In the genomic region with DNA sequence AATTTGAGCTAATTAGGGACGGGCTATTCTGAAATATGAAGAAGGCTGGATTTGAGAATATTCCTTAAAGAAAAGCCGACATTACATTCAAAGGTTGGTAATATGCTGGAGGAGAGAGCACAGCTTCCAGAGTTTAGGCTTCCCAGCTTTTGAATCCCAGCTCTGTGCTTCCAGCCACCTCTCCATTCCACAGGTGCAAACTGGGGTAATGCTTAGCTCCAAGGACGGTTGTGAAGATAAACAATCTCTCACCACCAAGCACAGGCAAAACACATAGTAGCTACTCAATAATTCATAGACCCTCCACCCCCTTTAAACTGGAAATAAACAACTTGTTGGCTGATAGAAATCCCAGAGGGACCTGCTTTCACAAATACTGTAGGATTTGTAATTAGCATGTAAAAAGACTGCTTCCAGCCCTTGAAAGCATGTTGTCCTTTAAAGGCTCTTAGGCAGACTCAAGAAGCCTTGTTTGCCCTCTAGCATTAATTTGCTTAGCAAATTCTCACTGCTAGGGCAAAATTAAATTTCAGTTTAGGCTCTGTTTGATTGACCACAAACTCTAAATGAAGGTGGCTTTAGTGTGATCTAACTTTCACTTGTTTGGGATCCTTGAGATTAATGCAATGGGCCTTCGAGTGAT, we compare ENCODE assay signal across 9 cellular contexts. TPM values are rescaled to one million over a fixed set of nuclear protein-coding genes. Genes with fewer than 3 reads are reported as not detected.
DNase-seq lines count a peak whose midpoint lies in the region; ATAC-seq and TF ChIP-seq lines count a peak whose summit lies in the region.
"Had no signal": no experiment of that assay in that cellular context is flagged by ENCODE, and none has a peak within 500 bp of the region (broad histone marks: within the 10 kb centered on the region; RNA-seq: fewer than 3 reads in every experiment).

No MANE protein-coding gene starts in this region.

- no peaks in the 10 kb centered on the region for H4K20me1 ChIP-seq in neural cell (ENCODE audit: insufficient read depth)

- no peaks in the 10 kb centered on the region for H3K9me3 Mint-ChIP-seq in CD8-positive, alpha-beta T cell
- H3K9me3 Mint-ChIP-seq in brain = no peaks in the 10 kb centered on the region
- no peaks in the 10 kb centered on the region for H3K9me3 Mint-ChIP-seq in stimulated activated naive CD8-positive, alpha-beta T cell treated with anti-CD3 and anti-CD28 coated beads, Interleukin-15, amount 100 ng/mL, for 72 hours

- H3K9me3 ChIP-seq in CD8-positive, alpha-beta T cell (ENCODE audit: low read length) = no peaks in the 10 kb centered on the region
- H3K9me3 ChIP-seq in neural cell (ENCODE audit: low read length) = no peaks in the 10 kb centered on the region

- CTCF ChIA-PET in CD8-positive, alpha-beta T cell (lab: Charles Lee) = interaction anchor here (1.1 to 3.5 kb wide), 5 partner anchors 11 to 450 kb away, joined by 3 to 15 read pairs (median 5); a partner anchor contains a TSS

- DNase-seq in CD8-positive, alpha-beta T cell = no peak
- peak; percentile 22 for DNase-seq in NAMALWA (ENCODE audit: low spot score)
- DNase-seq in stimulated activated naive CD8-positive, alpha-beta T cell treated with anti-CD3 and anti-CD28 coated beads, Interleukin-15, amount 100 ng/mL, for 72 hours = no peak
- no peak for DNase-seq in OCI-M1 (lab: John Stamatoyannopoulos, UW)
- no peak for DNase-seq in activated gamma-delta T cell treated with Interleukin-2 at 50 U/mL for 16 hours

- H3K36me3 Mint-ChIP-seq in CD8-positive, alpha-beta T cell = no peaks in the 10 kb centered on the region
- no peaks in the 10 kb centered on the region for H3K36me3 Mint-ChIP-seq in brain

- H3K4me1 Mint-ChIP-seq in CD8-positive, alpha-beta T cell (ENCODE audit: low read depth) = peaks cover 37% of the 10 kb centered on the region
- H3K4me1 Mint-ChIP-seq in brain = peaks cover 61% of the 10 kb centered on the region
- H3K4me1 Mint-ChIP-seq in stimulated activated naive CD8-positive, alpha-beta T cell treated with anti-CD3 and anti-CD28 coated beads, Interleukin-15, amount 100 ng/mL, for 72 hours = peaks cover 35% of the 10 kb centered on the region

- H3K4me3 ChIP-seq in CD8-positive, alpha-beta T cell (ENCODE audit: low read depth, low read length) = no peak overlapping the region
- H3K4me3 ChIP-seq in neural cell (ENCODE audit: low read length) = no peak overlapping the region

- peaks cover 6% of the 10 kb centered on the region for H3F3A ChIP-seq in neural cell (ENCODE audit: insufficient read depth, low read length, poor library complexity, severe bottlenecking)

- H3K79me2 ChIP-seq in neural cell (replicated peaks; ENCODE audit: insufficient read depth, low read length) = no peaks in the 10 kb centered on the region

- H3K9me2 ChIP-seq in neural cell (ENCODE audit: insufficient read depth, low read length) = no peaks in the 10 kb centered on the region

- POLR2A ChIA-PET in CD8-positive, alpha-beta T cell (lab: Charles Lee) = interaction anchor here (1.2 to 5.8 kb wide), 2 partner anchors 10 to 24 kb away, joined by 3 to 50 read pairs; a partner anchor contains a TSS

- intact Hi-C loops in CD8-positive, alpha-beta T cell (cut with DNase I, micrococcal nuclease) = loop anchor here in 1 of 2 experiments (1.0 kb wide), 1 partner anchor 23 kb away; no protein-coding TSS in a partner anchor

- H3K27me3 ChIP-seq in CD8-positive, alpha-beta T cell (ENCODE audit: insufficient read depth, low read length) = no peaks in the 10 kb centered on the region
- H3K27me3 ChIP-seq in neural cell (ENCODE audit: insufficient read depth, low read depth, low read length) = no peaks in the 10 kb centered on the region

- peak overlapping the region; percentile 12 for H2AFZ ChIP-seq in neural cell (ENCODE audit: low read depth, low read length)

- TF ChIP-seq CTCF in CD8-positive, alpha-beta T cell (IDR thresholded peaks at IDR 0.05) = no peak
- TF ChIP-seq CTCF in brain (conservative IDR thresholded peaks at IDR 0.05) (no peak), neural cell (IDR thresholded peaks at IDR 0.05; ENCODE audit: poor library complexity, severe bottlenecking) (no peak)

- peak overlapping the region; percentile 66 for H3K27ac Mint-ChIP-seq in CD8-positive, alpha-beta T cell
- peak overlapping the region; percentile 83 to 99 (median 97) for H3K27ac Mint-ChIP-seq in brain
- H3K27ac Mint-ChIP-seq in stimulated activated naive CD8-positive, alpha-beta T cell treated with anti-CD3 and anti-CD28 coated beads, Interleukin-15, amount 100 ng/mL, for 72 hours = no peak overlapping the region

- H3K36me3 ChIP-seq in CD8-positive, alpha-beta T cell (ENCODE audit: insufficient read depth, low read length) = no peaks in the 10 kb centered on the region
- no peaks in the 10 kb centered on the region for H3K36me3 ChIP-seq in neural cell (ENCODE audit: insufficient read depth, low read length)

- no peak overlapping the region for H3K4me2 ChIP-seq in neural cell (ENCODE audit: low read length)

- TF ChIP-seq RAD21 in neural cell (conservative IDR thresholded peaks at IDR 0.05) = no peak

- H3K4me3 Mint-ChIP-seq in CD8-positive, alpha-beta T cell = no peak overlapping the region
- peak overlapping the region in 2 of 5 experiments; percentile 60 to 67 for H3K4me3 Mint-ChIP-seq in brain
- H3K4me3 Mint-ChIP-seq in stimulated activated naive CD8-positive, alpha-beta T cell treated with anti-CD3 and anti-CD28 coated beads, Interleukin-15, amount 100 ng/mL, for 72 hours = no peak overlapping the region

- no peak for TF ChIP-seq EP300 in neural cell (conservative IDR thresholded peaks at IDR 0.05; ENCODE audit: poor library complexity, severe bottlenecking)

- no peaks in the 10 kb centered on the region for H3K27me3 Mint-ChIP-seq in CD8-positive, alpha-beta T cell (ENCODE audit: low read depth)
- H3K27me3 Mint-ChIP-seq in brain = peaks cover 28% of the 10 kb centered on the region
- no peaks in the 10 kb centered on the region for H3K27me3 Mint-ChIP-seq in stimulated activated naive CD8-positive, alpha-beta T cell treated with anti-CD3 and anti-CD28 coated beads, Interleukin-15, amount 100 ng/mL, for 72 hours

- ATAC-seq in CD8-positive, alpha-beta T cell = no peak
- ATAC-seq in stimulated activated naive CD8-positive, alpha-beta T cell treated with anti-CD3 and anti-CD28 coated beads, Interleukin-15, amount 100 ng/mL, for 72 hours = no peak
- ATAC-seq in GM21423 (IDR thresholded peaks at IDR 0.05; ENCODE audit: unreplicated experiment) = no peak

- H3K27ac ChIP-seq in CD8-positive, alpha-beta T cell (ENCODE audit: low read depth, low read length) = no peak overlapping the region
- peak overlapping the region; percentile 91 for H3K27ac ChIP-seq in neural cell (ENCODE audit: low read length)
- H3K27ac ChIP-seq: C4-2B had no signal

- peak overlapping the region; percentile 56 for H3K9ac ChIP-seq in neural cell (ENCODE audit: low read length)

- peaks cover 32% of the 10 kb centered on the region for H3K4me1 ChIP-seq in CD8-positive, alpha-beta T cell (ENCODE audit: insufficient read depth, low read length)

TF ChIP-seq in neural cell, 6 proteins besides CTCF, POLR2A, EP300 and RAD21:
- TF ChIP-seq POLR2AphosphoS5 (IDR thresholded peaks at IDR 0.05) = no peak
- TF ChIP-seq, protein P1, sequence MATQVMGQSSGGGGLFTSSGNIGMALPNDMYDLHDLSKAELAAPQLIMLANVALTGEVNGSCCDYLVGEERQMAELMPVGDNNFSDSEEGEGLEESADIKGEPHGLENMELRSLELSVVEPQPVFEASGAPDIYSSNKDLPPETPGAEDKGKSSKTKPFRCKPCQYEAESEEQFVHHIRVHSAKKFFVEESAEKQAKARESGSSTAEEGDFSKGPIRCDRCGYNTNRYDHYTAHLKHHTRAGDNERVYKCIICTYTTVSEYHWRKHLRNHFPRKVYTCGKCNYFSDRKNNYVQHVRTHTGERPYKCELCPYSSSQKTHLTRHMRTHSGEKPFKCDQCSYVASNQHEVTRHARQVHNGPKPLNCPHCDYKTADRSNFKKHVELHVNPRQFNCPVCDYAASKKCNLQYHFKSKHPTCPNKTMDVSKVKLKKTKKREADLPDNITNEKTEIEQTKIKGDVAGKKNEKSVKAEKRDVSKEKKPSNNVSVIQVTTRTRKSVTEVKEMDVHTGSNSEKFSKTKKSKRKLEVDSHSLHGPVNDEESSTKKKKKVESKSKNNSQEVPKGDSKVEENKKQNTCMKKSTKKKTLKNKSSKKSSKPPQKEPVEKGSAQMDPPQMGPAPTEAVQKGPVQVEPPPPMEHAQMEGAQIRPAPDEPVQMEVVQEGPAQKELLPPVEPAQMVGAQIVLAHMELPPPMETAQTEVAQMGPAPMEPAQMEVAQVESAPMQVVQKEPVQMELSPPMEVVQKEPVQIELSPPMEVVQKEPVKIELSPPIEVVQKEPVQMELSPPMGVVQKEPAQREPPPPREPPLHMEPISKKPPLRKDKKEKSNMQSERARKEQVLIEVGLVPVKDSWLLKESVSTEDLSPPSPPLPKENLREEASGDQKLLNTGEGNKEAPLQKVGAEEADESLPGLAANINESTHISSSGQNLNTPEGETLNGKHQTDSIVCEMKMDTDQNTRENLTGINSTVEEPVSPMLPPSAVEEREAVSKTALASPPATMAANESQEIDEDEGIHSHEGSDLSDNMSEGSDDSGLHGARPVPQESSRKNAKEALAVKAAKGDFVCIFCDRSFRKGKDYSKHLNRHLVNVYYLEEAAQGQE (IDR thresholded peaks at IDR 0.05; ENCODE audit: borderline replicate concordance) = no peak
- no peak for TF ChIP-seq TAF1 (IDR thresholded peaks at IDR 0.05; ENCODE audit: low read depth)
- no peak for TF ChIP-seq EZH2 (IDR thresholded peaks at IDR 0.05; ENCODE audit: borderline replicate concordance, insufficient read depth, low read length, poor library complexity, severe bottlenecking)
- TF ChIP-seq MXI1 (conservative IDR thresholded peaks at IDR 0.05; ENCODE audit: poor library complexity, severe bottlenecking) = no peak
- no peak for TF ChIP-seq SMC3 (conservative IDR thresholded peaks at IDR 0.05; ENCODE audit: poor library complexity)

RNA-seq across cellular contexts. Expression of a gene that starts 24.6 kb away (rescaled TPM):
- total RNA-seq in CD8-positive, alpha-beta T cell = 10 to 100 TPM; 30.9 to 31.5 TPM
- 6.6 TPM for polyA plus RNA-seq in brain (ENCODE audit: insufficient read depth, low read depth, low replicate concordance)
- 9.4 and 11.1 TPM in 2 replicates for polyA plus RNA-seq in neural cell
- 36.5 and 43.1 TPM in 2 replicates for polyA minus RNA-seq in neural cell

Comparison
In these comparisons a context has a peak if more than half of its experiments do, and no peak if none do; other contexts are left out.
1. H3K27ac Mint-ChIP-seq: peak in CD8-positive, alpha-beta T cell (single experiment) and brain (5 of 5); none in stimulated activated naive CD8-positive, alpha-beta T cell treated with anti-CD3 and anti-CD28 coated beads, Interleukin-15, amount 100 ng/mL, for 72 hours (0 of 2).